ENCODE assay signal across 23 cellular contexts in the genomic region with DNA sequence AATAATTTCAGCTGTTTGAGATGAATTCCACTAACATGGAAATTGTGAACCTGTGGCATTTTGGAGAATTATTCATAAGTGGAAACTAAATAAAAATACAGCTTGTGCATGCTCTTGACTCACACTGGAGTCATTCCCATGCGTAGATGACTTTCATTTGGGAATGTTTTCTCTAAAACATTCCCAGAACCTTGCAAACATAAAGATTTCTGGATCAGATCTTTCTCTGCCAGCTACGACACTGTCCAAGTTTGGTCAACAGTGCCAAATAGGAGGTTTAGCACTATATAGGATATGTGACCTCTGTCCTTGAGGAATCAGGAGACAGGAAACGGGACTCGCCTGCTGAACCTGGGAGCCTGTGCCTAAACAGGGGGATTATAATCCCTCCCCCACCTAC.
DNase-seq lines count a peak whose midpoint lies in the region; ATAC-seq and TF ChIP-seq lines count a peak whose summit lies in the region.
"Had no signal": no experiment of that assay in that cellular context is flagged by ENCODE, and none has a peak within 500 bp of the region (broad histone marks: within the 10 kb centered on the region; RNA-seq: fewer than 3 reads in every experiment).

No MANE protein-coding gene starts in this region.

- POLR2A ChIA-PET in SK-N-SH (lab: Yijun Ruan, JAX) = no interaction called here
- POLR2A ChIA-PET in PC-3 (lab: Charles Lee; ENCODE audit: unreplicated experiment) = interaction anchor here (0.6 to 1.0 kb wide), 2 partner anchors 13 to 25 kb away, joined by 4 to 13 read pairs; no protein-coding TSS in a partner anchor

- H4K20me1 ChIP-seq in SK-N-SH (ENCODE audit: insufficient read depth) = no peaks in the 10 kb centered on the region
- no peaks in the 10 kb centered on the region for H4K20me1 ChIP-seq in PC-3 (ENCODE audit: low read length)

- H3K4me3 ChIP-seq in SK-N-SH (ENCODE audit: low read depth in 2 of 2, low read length in 1 of 2) = no peak overlapping the region
- H3K4me3 ChIP-seq in PC-3 (ENCODE audit: low read length) = no peak overlapping the region
- H3K4me3 ChIP-seq in epithelial cell of esophagus (ENCODE audit: low read length) = no peak overlapping the region
- no peak overlapping the region for H3K4me3 ChIP-seq in upper lobe of right lung
- H3K4me3 ChIP-seq: gastrocnemius medialis, SJCRH30, testis had no signal

- H3K36me3 ChIP-seq in SK-N-SH (replicated peaks in 1 of 2; ENCODE audit: control insufficient read depth in 1 of 2, insufficient read depth in 2 of 2, low read length in 1 of 2) (no peaks in the 10 kb centered on the region), PC-3 (ENCODE audit: low read depth, low read length) (no peaks in the 10 kb centered on the region), upper lobe of right lung (no peaks in the 10 kb centered on the region)
- H3K36me3 ChIP-seq: gastrocnemius medialis, SJCRH30 had no signal

- BruUV-seq in PC-3 (replicated peaks; lab: Mats Ljungman, UMichigan) = no TSS peak

- H3K79me2 ChIP-seq in SK-N-SH (ENCODE audit: insufficient read depth) (no peaks in the 10 kb centered on the region), PC-3 (ENCODE audit: low read length) (no peaks in the 10 kb centered on the region)

- TF ChIP-seq EP300 in SK-N-SH (IDR thresholded peaks at IDR 0.05; ENCODE audit: borderline replicate concordance in 1 of 2, low read depth in 1 of 2, low read length in 1 of 2) = no peak

- no peaks in the 10 kb centered on the region for H3K27me3 ChIP-seq in SK-N-SH (ENCODE audit: insufficient read depth)
- no peaks in the 10 kb centered on the region for H3K27me3 ChIP-seq in PC-3 (ENCODE audit: low read length)
- H3K27me3 ChIP-seq in upper lobe of right lung = no peaks in the 10 kb centered on the region
- H3K27me3 ChIP-seq: gastrocnemius medialis, testis had no signal

- H3K9me2 ChIP-seq in SK-N-SH = no peaks in the 10 kb centered on the region
- no peaks in the 10 kb centered on the region for H3K9me2 ChIP-seq in PC-3 (replicated peaks; ENCODE audit: low read length)

- DNase-seq in SK-N-SH = no peak
- peak; percentile 94 for DNase-seq in PC-3
- peak; percentile 69 for DNase-seq in epithelial cell of esophagus (ENCODE audit: low read depth)
- DNase-seq in stromal cell of bone marrow (ENCODE audit: low read depth) = peak; percentile 90
- DNase-seq in activated gamma-delta T cell (lab: John Stamatoyannopoulos, UW) = no peak
- no peak for DNase-seq in upper lobe of right lung
- DNase-seq in cortex of kidney (lab: John Stamatoyannopoulos, UW) = no peak
- DNase-seq: activated CD8-positive, alpha-beta memory T cell treated with anti-CD3 and anti-CD28 coated beads for 24 hours; CD4-positive, alpha-beta memory T cell; cerebellar nuclear complex; DND-41; endodermal cell; gastrocnemius medialis; mesendoderm; NCI-H1436; NCI-H2171; NCI-H69; OCI-M1; SJCRH30; small intestine; testis had no signal

- WGBS in SK-N-SH (ENCODE audit: low lambda C conversion rate) = 71% methylated on average over 4 of the region's 4 CpGs

- peaks cover 12 to 18% of the 10 kb centered on the region in 2 experiments; a peak in 3 of 4 replicates for H3K4me1 ChIP-seq in SK-N-SH (ENCODE audit: control insufficient read depth in 1 of 2, insufficient read depth in 2 of 2, low read depth in 1 of 2, low read length in 1 of 2)
- H3K4me1 ChIP-seq in PC-3 (ENCODE audit: insufficient read depth, low read length) = peaks cover 23% of the 10 kb centered on the region
- H3K4me1 ChIP-seq in upper lobe of right lung = no peaks in the 10 kb centered on the region
- H3K4me1 ChIP-seq: gastrocnemius medialis, SJCRH30, testis had no signal

- H3K9ac ChIP-seq in SK-N-SH (peak overlapping the region; percentile 24; the same call in 1 of the 2 replicates), PC-3 (ENCODE audit: low read length) (peak overlapping the region; percentile 84)

- TF ChIP-seq CTCF in SK-N-SH (IDR thresholded peaks at IDR 0.05) (no peak), PC-3 (conservative IDR thresholded peaks at IDR 0.05; ENCODE audit: low read depth, low read length) (no peak), epithelial cell of esophagus (IDR thresholded peaks at IDR 0.05; ENCODE audit: insufficient read depth, low read depth, low read length, missing control alignments) (no peak), upper lobe of right lung (IDR thresholded peaks at IDR 0.05) (no peak)

- H3K9me3 ChIP-seq in SK-N-SH = no peaks in the 10 kb centered on the region
- no peaks in the 10 kb centered on the region for H3K9me3 ChIP-seq in PC-3 (ENCODE audit: low read length)
- H3K9me3 ChIP-seq in upper lobe of right lung = no peaks in the 10 kb centered on the region
- H3K9me3 ChIP-seq: gastrocnemius medialis, testis had no signal

- H3F3A ChIP-seq in SK-N-SH (replicated peaks; ENCODE audit: insufficient read depth) (peaks cover 18% of the 10 kb centered on the region), PC-3 (ENCODE audit: low read length, unreplicated experiment) (peaks cover 6% of the 10 kb centered on the region)

- H3K27ac ChIP-seq in SK-N-SH (ENCODE audit: low read depth in 2 of 2, low read length in 1 of 2) = peak overlapping the region in 1 of 2 experiments; percentile 91; a peak in 2 of 4 replicates
- H3K27ac ChIP-seq in PC-3 (ENCODE audit: low read length) = peak overlapping the region; percentile 93
- H3K27ac ChIP-seq in upper lobe of right lung = no peak overlapping the region
- H3K27ac ChIP-seq: 22Rv1, gastrocnemius medialis, SJCRH30, testis had no signal

- H3K4me2 ChIP-seq in SK-N-SH (peak overlapping the region; percentile 29; the same call in 1 of the 2 replicates), PC-3 (ENCODE audit: low read length) (peak overlapping the region; percentile 19; the same call in 1 of the 2 replicates)

- CTCF ChIA-PET in SK-N-SH (lab: Yijun Ruan, JAX) (interaction anchor here (1.4 to 2.6 kb wide), 3 partner anchors 13 to 131 kb away, joined by 3 to 9 read pairs (median 4); no protein-coding TSS in a partner anchor), PC-3 (lab: Charles Lee) (interaction anchor here (0.6 to 1.5 kb wide), 4 partner anchors 9 to 498 kb away, joined by 3 to 6 read pairs (median 4); no protein-coding TSS in a partner anchor)

- H2AFZ ChIP-seq in SK-N-SH (ENCODE audit: low read depth) (no peak overlapping the region), PC-3 (ENCODE audit: low read length) (no peak overlapping the region)

- ATAC-seq in SK-N-SH treated with all-trans-retinoic acid at 6 μM for 48 hours (no peak), PC-3 (peak; percentile 92), upper lobe of right lung (no peak)
- ATAC-seq: gastrocnemius medialis had no signal

- no peak for TF ChIP-seq RAD21 in SK-N-SH (IDR thresholded peaks at IDR 0.05; ENCODE audit: low read length)

- intact Hi-C loops in PC-3 (cut with micrococcal nuclease) (no loop called here), upper lobe of right lung (cut with DNase I) (no loop called here)

TF ChIP-seq in SK-N-SH, 30 proteins besides CTCF, POLR2A, EP300 and RAD21 (continues in another document):
- TF ChIP-seq, protein P1, sequence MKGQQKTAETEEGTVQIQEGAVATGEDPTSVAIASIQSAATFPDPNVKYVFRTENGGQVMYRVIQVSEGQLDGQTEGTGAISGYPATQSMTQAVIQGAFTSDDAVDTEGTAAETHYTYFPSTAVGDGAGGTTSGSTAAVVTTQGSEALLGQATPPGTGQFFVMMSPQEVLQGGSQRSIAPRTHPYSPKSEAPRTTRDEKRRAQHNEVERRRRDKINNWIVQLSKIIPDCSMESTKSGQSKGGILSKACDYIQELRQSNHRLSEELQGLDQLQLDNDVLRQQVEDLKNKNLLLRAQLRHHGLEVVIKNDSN (IDR thresholded peaks at IDR 0.05; ENCODE audit: borderline replicate concordance, low read depth) = no peak
- no peak for TF ChIP-seq NFIC (IDR thresholded peaks at IDR 0.05; ENCODE audit: borderline replicate concordance)
- TF ChIP-seq POLR2AphosphoS5 (IDR thresholded peaks at IDR 0.05; ENCODE audit: low read depth, low read length) = no peak
- TF ChIP-seq, protein P2, sequence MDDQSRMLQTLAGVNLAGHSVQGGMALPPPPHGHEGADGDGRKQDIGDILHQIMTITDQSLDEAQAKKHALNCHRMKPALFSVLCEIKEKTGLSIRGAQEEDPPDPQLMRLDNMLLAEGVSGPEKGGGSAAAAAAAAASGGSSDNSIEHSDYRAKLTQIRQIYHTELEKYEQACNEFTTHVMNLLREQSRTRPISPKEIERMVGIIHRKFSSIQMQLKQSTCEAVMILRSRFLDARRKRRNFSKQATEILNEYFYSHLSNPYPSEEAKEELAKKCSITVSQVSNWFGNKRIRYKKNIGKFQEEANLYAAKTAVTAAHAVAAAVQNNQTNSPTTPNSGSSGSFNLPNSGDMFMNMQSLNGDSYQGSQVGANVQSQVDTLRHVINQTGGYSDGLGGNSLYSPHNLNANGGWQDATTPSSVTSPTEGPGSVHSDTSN (IDR thresholded peaks at IDR 0.05) = no peak

TF ChIP-seq in SK-N-SH treated with all-trans-retinoic acid at 6 μM for 48 hours, 23 proteins besides CTCF, POLR2A, EP300 and RAD21:
- TF ChIP-seq TOX (CRISPR knock-in tag; IDR thresholded peaks at IDR 0.05; ENCODE audit: borderline replicate concordance) (no peak), ZC3H10 (CRISPR knock-in tag; IDR thresholded peaks at IDR 0.05) (no peak)

Comparison
In these comparisons a context has a peak if more than half of its experiments do, and no peak if none do; other contexts are left out.
1. DNase-seq: peak in PC-3 (single experiment), epithelial cell of esophagus (single experiment) and stromal cell of bone marrow (single experiment); none in SK-N-SH (single experiment), activated gamma-delta T cell (single experiment), upper lobe of right lung (single experiment) and cortex of kidney (single experiment).